In the genomic region with DNA sequence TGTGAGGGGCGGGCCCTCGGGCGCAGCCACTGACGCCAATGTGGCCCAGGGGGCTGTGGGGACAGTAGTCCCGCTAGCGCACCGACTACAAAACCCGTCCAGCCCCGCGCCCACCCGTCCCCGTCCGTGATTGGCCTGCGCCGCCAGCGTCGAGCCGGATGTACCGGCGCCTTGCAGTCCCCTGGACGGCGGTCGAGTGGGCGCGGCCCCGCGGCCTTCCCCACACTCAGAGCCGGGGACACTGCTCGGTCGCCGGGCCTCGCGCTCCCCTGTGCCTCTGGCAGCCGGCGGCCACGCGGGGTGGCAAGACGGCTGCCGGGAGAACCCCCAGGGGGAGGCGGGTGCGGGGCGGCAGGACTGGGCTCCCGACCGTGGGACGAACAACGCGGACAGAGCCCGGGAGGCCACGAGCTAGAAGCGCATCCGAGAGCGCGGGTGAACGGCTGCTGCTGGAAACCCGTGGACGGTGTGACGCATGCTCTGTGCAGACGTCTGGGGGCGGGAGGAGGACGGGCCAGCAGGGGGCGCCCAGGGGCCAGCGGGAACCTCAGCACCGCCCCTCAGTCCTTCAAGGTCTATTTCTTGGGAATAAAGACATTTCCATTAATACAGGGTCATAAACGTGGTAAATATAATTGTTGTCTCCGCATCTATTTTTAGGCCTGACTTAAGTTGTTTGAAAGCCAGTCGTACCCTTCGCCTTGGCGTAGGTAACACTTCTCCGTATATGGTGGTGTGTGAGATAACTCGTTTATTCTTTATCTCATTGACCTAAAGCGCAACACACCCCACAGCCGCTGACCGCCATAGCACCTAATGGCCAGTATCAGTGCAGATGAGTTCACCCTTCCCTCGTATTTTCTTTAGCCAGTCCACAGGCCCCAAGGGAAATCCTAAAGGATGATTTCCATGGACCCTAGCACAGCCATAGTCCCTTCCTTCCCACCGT, we compare ENCODE assay signal across 8 cellular contexts. TPM values are rescaled to one million over a fixed set of nuclear protein-coding genes. Genes with fewer than 3 reads are reported as not detected.
DNase-seq lines count a peak whose midpoint lies in the region; ATAC-seq, FAIRE-seq and TF ChIP-seq lines count a peak whose summit lies in the region.

No MANE protein-coding gene starts in this region.

- peak; percentile 92 for ATAC-seq in HG02840 (IDR thresholded peaks at IDR 0.05; ENCODE audit: low FRiP score, unreplicated experiment)
- peak; percentile 95 to 98 (median 97) for ATAC-seq in heart right ventricle
- ATAC-seq in upper lobe of left lung (ENCODE audit: low FRiP score in 2 of 2): peak; percentile 94 to 99

- H3K4me3 ChIP-seq in heart right ventricle (peak overlapping the region; percentile 50 to 100 (median 82)), upper lobe of left lung (peak overlapping the region; percentile 83 to 100 (median 92))

- H3K4me1 ChIP-seq in heart right ventricle (peaks cover 14 to 67% (median 54%) of the 10 kb centered on the region in 9 donors), upper lobe of left lung (peaks cover 42 to 50% (median 46%) of the 10 kb centered on the region in 4 donors)

- TF ChIP-seq POLR2A in GM12892 (IDR thresholded peaks at IDR 0.05; ENCODE audit: low read depth, low read length) (peak; percentile 86), upper lobe of left lung (IDR thresholded peaks at IDR 0.05) (peak; percentile 66 to 98 (median 81))

- H3K27me3 ChIP-seq in heart right ventricle (no peaks in the 10 kb centered on the region), upper lobe of left lung (no peaks in the 10 kb centered on the region)

- peak overlapping the region; percentile 95 for H3K27ac ChIP-seq in adipose tissue (ENCODE audit: low read depth, low read length)
- peak overlapping the region; percentile 96 to 100 (median 98) for H3K27ac ChIP-seq in heart right ventricle
- peak overlapping the region; percentile 98 to 100 (median 100) for H3K27ac ChIP-seq in upper lobe of left lung

- peak; percentile 90 for FAIRE-seq in GM12892 (lab: Jason Lieb, UNC)

- intact Hi-C loops in heart right ventricle (cut with DNase I) (loop anchor here in 7 of 10 donors (1.0 to 5.0 kb wide), 7 partner anchors 26 to 98 kb away; partner anchors contain the start of gene IPPK (in 2 of the 7)), posterior cingulate gyrus (cut with DNase I) (loop anchor here (1.0 to 10.0 kb wide), 4 partner anchors 26 to 650 kb away; partner anchors contain the start of genes IPPK and SPTLC1)

- DNase-seq in GM12892 (ENCODE audit: insufficient read length) (peak; percentile 95), NCI-H1417 treated with DMSO at 0.1 percent for 48 hours (lab: John Stamatoyannopoulos, UW) (peak; percentile 90), SW 1271 (lab: John Stamatoyannopoulos, UW) (peak; percentile 91 to 94), heart right ventricle (peak; percentile 98 to 99), posterior cingulate gyrus (peak; percentile 96 to 100 (median 99)), upper lobe of left lung (peak; percentile 99)

- H3K9me3 ChIP-seq in heart right ventricle: no peaks in the 10 kb centered on the region
- no peaks in the 10 kb centered on the region for H3K9me3 ChIP-seq in upper lobe of left lung

- TF ChIP-seq CTCF in heart right ventricle (IDR thresholded peaks at IDR 0.05) (peak; percentile 95 to 99 (median 97)), upper lobe of left lung (IDR thresholded peaks at IDR 0.05) (peak; percentile 90 to 97 (median 94))

- peak in 1 of 4 donors; percentile 11 for TF ChIP-seq EP300 in upper lobe of left lung (IDR thresholded peaks at IDR 0.05)

- H3K36me3 ChIP-seq in heart right ventricle: no peaks in the 10 kb centered on the region
- H3K36me3 ChIP-seq in upper lobe of left lung: no peaks in the 10 kb centered on the region

- WGBS in adipose tissue, 3 donors: 1 to 2% (median 1%) methylated on average over 67 to 75 of the region's 75 CpGs
- WGBS in heart right ventricle, 2 donors: 1% methylated on average over 66 to 75 of the region's 75 CpGs
- WGBS in upper lobe of left lung, 2 donors: 2 to 3% methylated on average over 18 to 52 of the region's 75 CpGs

RNA-seq across cellular contexts. Expression of gene BICD2, which starts 0.6 kb away (rescaled TPM):
- 9.5 TPM for polyA plus RNA-seq in GM12892 (2012; ENCODE audit: missing spikeins)
- 10 to 100 TPM in 2 of 3 donors, 1 to 10 TPM in 1; 5.5 to 17.3 (median 14.2) TPM for polyA plus RNA-seq in adipose tissue
- total RNA-seq in heart right ventricle: 10 to 100 TPM; 28.0 to 41.8 (median 33.4) TPM
- polyA plus RNA-seq in heart right ventricle: 10 to 100 TPM; 22.5 to 24.7 TPM
- 10 to 100 TPM; 33.8 to 50.1 (median 45.1) TPM for total RNA-seq in upper lobe of left lung

Comparison
In these comparisons a context has a peak if more than half of its experiments do, and no peak if none do; other contexts are left out.
1. Peak in every context shown above with its lines: DNase-seq, ATAC-seq, H3K4me3 ChIP-seq and H3K27ac ChIP-seq.